25 cellular contexts compared by ENCODE assay signal in the genomic region with DNA sequence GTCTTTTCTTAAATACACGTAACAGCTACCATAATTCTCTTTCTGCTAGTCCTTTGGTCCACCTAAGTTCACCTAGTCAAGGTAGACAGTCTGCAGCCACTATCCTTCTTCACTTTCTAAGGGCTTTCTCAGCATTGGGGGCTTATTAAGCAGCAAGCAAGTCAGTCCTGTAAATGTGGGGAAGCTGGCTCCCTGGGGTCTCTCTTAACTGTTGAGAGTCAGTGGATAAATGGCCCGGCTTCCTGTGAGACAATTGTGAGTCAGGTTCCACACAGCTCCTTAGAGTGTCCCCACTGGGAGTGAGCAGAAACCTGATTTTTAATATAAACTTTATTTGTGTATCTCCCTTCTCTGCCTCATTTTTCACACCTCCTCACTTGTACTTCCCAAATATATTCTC.
"Had no signal": no experiment of that assay in that cellular context is flagged by ENCODE, and none has a peak within 500 bp of the region (broad histone marks: within the 10 kb centered on the region; RNA-seq: fewer than 3 reads in every experiment).

No MANE protein-coding gene starts in this region.

- H3K4me2 ChIP-seq: SK-N-SH had no signal

- H3K27ac ChIP-seq: body of pancreas, SJCRH30, WERI-Rb-1 had no signal

- H3K9me3 Mint-ChIP-seq: activated naive CD4-positive, alpha-beta T cell treated with anti-CD3 and anti-CD28 coated beads, Interleukin-2, amount 50 U/mL, for 24 hours; central memory CD8-positive, alpha-beta T cell had no signal

- H3K36me3 Mint-ChIP-seq: activated naive CD4-positive, alpha-beta T cell treated with anti-CD3 and anti-CD28 coated beads, Interleukin-2, amount 50 U/mL, for 24 hours had no signal

- H3K27me3 ChIP-seq: body of pancreas, SJCRH30 had no signal

- H3K9ac ChIP-seq: SK-N-SH had no signal

- H3K27ac Mint-ChIP-seq: activated CD8-positive, alpha-beta T cell treated with anti-CD3 and anti-CD28 coated beads, Interleukin-2, amount 10 ng/mL, durations not matched to agents 7 days and 5 days; activated naive CD4-positive, alpha-beta T cell treated with anti-CD3 and anti-CD28 coated beads, Interleukin-2, amount 50 U/mL, for 24 hours had no signal

- H3K9me3 ChIP-seq: body of pancreas, SJCRH30, SK-N-SH had no signal

- H3K4me3 Mint-ChIP-seq: activated CD8-positive, alpha-beta T cell treated with anti-CD3 and anti-CD28 coated beads, Interleukin-2, amount 10 ng/mL, durations not matched to agents 7 days and 5 days; activated naive CD4-positive, alpha-beta T cell treated with anti-CD3 and anti-CD28 coated beads, Interleukin-2, amount 50 U/mL, for 24 hours; central memory CD8-positive, alpha-beta T cell had no signal

- H3K4me1 ChIP-seq: body of pancreas, SJCRH30 had no signal

- H3K4me3 ChIP-seq: body of pancreas, SJCRH30 had no signal

- H3K36me3 ChIP-seq: SJCRH30, WERI-Rb-1 had no signal

- ATAC-seq: activated CD4-positive, CD25-positive, alpha-beta regulatory T cell treated with anti-CD3 and anti-CD28 coated beads, Interleukin-2, amount 50 U/mL, for 24 hours; activated CD8-positive, alpha-beta T cell treated with anti-CD3 and anti-CD28 coated beads, Interleukin-2, amount 10 ng/mL, durations not matched to agents 7 days and 5 days; body of pancreas; Panc1; Right ventricle myocardium inferior had no signal

- DNase-seq: activated CD4-positive, alpha-beta T cell treated with anti-CD3 and anti-CD28 coated beads for 48 hours; activated CD4-positive, alpha-beta T cell treated with anti-CD3 and anti-CD28 coated beads, Interleukin-2, amount 50 U/mL, for 4 hours; activated CD8-positive, alpha-beta memory T cell treated with anti-CD3 and anti-CD28 coated beads, Interleukin-2, amount 50 U/mL, for 48 hours; activated CD8-positive, alpha-beta T cell treated with anti-CD3 and anti-CD28 coated beads, Interleukin-2, amount 10 ng/mL, durations not matched to agents 7 days and 5 days; activated T-cell treated with anti-CD3 and anti-CD28 coated beads, Interleukin-2, amount 50 U/mL, for 1 hour; aorta; body of pancreas; NCI-H1048; NCI-H146; NCI-H187 treated with DMSO at 0.1 percent for 48 hours; NCI-H2081 treated with DMSO at 0.1 percent for 48 hours; NCI-H446; NCI-H526; NCI-H82; OCI-M1; RPMI8226; SJCRH30; SK-N-SH; T-helper 1 cell; WERI-Rb-1 had no signal
